In the genomic region with DNA sequence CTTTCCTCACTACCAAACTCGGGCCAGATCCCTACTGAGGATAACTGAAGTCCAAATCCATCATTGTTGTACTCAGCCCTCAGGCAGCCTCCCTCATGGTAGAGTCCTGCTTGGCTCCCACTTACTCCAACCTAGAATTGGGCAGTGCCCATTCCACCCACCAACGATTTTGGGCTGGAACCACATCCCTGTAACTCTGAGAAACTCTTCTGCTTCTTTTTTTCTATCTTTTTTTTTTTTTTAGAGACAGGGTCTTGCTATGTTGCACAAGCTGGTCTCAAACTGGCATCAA, we compare ENCODE assay signal across 8 cellular contexts. TPM values are rescaled to one million over a fixed set of nuclear protein-coding genes. Genes with fewer than 3 reads are reported as not detected.
DNase-seq lines count a peak whose midpoint lies in the region; ATAC-seq and TF ChIP-seq lines count a peak whose summit lies in the region.

No MANE protein-coding gene starts in this region.

- H3K27me3 Mint-ChIP-seq in T-helper 17 cell: no peaks in the 10 kb centered on the region

- intact Hi-C loops in sigmoid colon (cut with DNase I): loop anchor here (10.0 kb wide), 3 partner anchors 273 to 837 kb away; partner anchors contain the start of genes FBXL19, PAGR1, PRRT2 and TBX6

- WGBS in sigmoid colon, 2 donors: 6 to 21% methylated on average over 2 of the region's 2 CpGs

- H3K9me3 ChIP-seq in T-helper 17 cell (ENCODE audit: control insufficient read depth, low read length, poor library complexity, severe bottlenecking): no peaks in the 10 kb centered on the region
- H3K9me3 ChIP-seq in sigmoid colon: no peaks in the 10 kb centered on the region

- H3K4me1 ChIP-seq in sigmoid colon: peaks cover 0 to 40% (median 36%) of the 10 kb centered on the region in 4 donors

- H3K27ac ChIP-seq in sigmoid colon: peak overlapping the region; percentile 97 to 99 (median 98)

- peak overlapping the region; percentile 100 for H3K4me3 Mint-ChIP-seq in T-helper 17 cell

- peaks cover 29% of the 10 kb centered on the region for H3K4me1 Mint-ChIP-seq in T-helper 17 cell

- no peak for TF ChIP-seq EP300 in sigmoid colon (IDR thresholded peaks at IDR 0.05)

- TF ChIP-seq POLR2A in sigmoid colon (IDR thresholded peaks at IDR 0.05): no peak

- H3K36me3 ChIP-seq in sigmoid colon: peaks cover 20 to 48% (median 39%) of the 10 kb centered on the region in 4 donors

- no peak for TF ChIP-seq CTCF in GM12865 (IDR thresholded peaks at IDR 0.05; ENCODE audit: insufficient read depth, low read depth, low read length, missing control alignments)
- TF ChIP-seq CTCF in fibroblast of pulmonary artery (IDR thresholded peaks at IDR 0.05; ENCODE audit: low read length, missing control alignments): no peak
- TF ChIP-seq CTCF in sigmoid colon (IDR thresholded peaks at IDR 0.05): no peak

- H3K36me3 Mint-ChIP-seq in T-helper 17 cell (ENCODE audit: low read depth): peaks cover 7% of the 10 kb centered on the region

- H3K4me3 ChIP-seq in GM12865 (ENCODE audit: low read depth, low read length): peak overlapping the region; percentile 86
- H3K4me3 ChIP-seq in fibroblast of pulmonary artery (replicated peaks; ENCODE audit: low read depth, low read length): peak overlapping the region; percentile 94
- H3K4me3 ChIP-seq in sigmoid colon: peak overlapping the region; percentile 74 to 87 (median 78)

- ATAC-seq in T-helper 17 cell (no peak), GM18520 (IDR thresholded peaks at IDR 0.05; ENCODE audit: unreplicated experiment) (no peak), GM21528 (IDR thresholded peaks at IDR 0.05; ENCODE audit: low FRiP score, unreplicated experiment) (no peak)

- peak overlapping the region; percentile 98 for H3K27ac Mint-ChIP-seq in T-helper 17 cell

- H3K27me3 ChIP-seq in sigmoid colon: no peaks in the 10 kb centered on the region

- DNase-seq in GM12865 (ENCODE audit: low read depth) (no peak), T-helper 17 cell (no peak), fibroblast of pulmonary artery (ENCODE audit: low read depth) (no peak), sigmoid colon (no peak), SKM-1 treated with dmso at 0.1 percent for 144 hours (lab: John Stamatoyannopoulos, UW; ENCODE audit: unreplicated experiment) (no peak), NCI-H526 treated with DMSO at 0.1 percent for 48 hours (lab: John Stamatoyannopoulos, UW) (no peak)

RNA-seq across cellular contexts. Expression of gene PRR14, which starts 1.2 kb away (rescaled TPM):
- total RNA-seq in T-helper 17 cell (10 to 100 TPM; 74.1 to 89.1 TPM), sigmoid colon (10 to 100 TPM; 20.8 to 37.5 (median 29.4) TPM)
- polyA plus RNA-seq in sigmoid colon: 10 to 100 TPM; 28.8 to 51.4 (median 38.4) TPM

RNA-seq across cellular contexts. Expression of gene FBRS, which starts 6.3 kb away (rescaled TPM):
- total RNA-seq in T-helper 17 cell (100 to 1,000 TPM; 217 to 246 TPM), sigmoid colon (10 to 100 TPM; 12.5 to 29.6 (median 22.7) TPM)
- polyA plus RNA-seq in sigmoid colon: 10 to 100 TPM; 26.4 to 61.6 (median 30.0) TPM

RNA-seq across cellular contexts. Expression of gene ZNF689, which starts 41.8 kb away (rescaled TPM):
- total RNA-seq in T-helper 17 cell (10 to 100 TPM in 1 of 2 donors, 1 to 10 TPM in 1; 8.3 to 14.4 TPM), sigmoid colon (10 to 100 TPM in 1 of 4 donors, 1 to 10 TPM in 3; 7.9 to 10.3 (median 9.8) TPM)
- 1 to 10 TPM; 3.6 to 5.2 (median 4.9) TPM for polyA plus RNA-seq in sigmoid colon

RNA-seq across cellular contexts. Expression of gene SRCAP, which starts 47.0 kb away (rescaled TPM):
- total RNA-seq in T-helper 17 cell (10 to 100 TPM; 86.9 to 90.5 TPM), sigmoid colon (10 to 100 TPM; 13.2 to 39.1 (median 23.4) TPM)
- 10 to 100 TPM in 1 of 3 donors, 1 to 10 TPM in 2; 2.4 to 37.3 (median 9.0) TPM for polyA plus RNA-seq in sigmoid colon

Comparison
In these comparisons a context has a peak if more than half of its experiments do, and no peak if none do; other contexts are left out.
1. RNA of gene FBRS, which starts 6.3 kb away (total RNA-seq): 217 to 246 TPM in T-helper 17 cell; 12.5 to 29.6 TPM in sigmoid colon; every median in the first group is over 4 times any median in the second.
2. Peak in every context shown above with its lines, with median percentiles within 50 percentile points of each other: H3K4me3 ChIP-seq.